In the genomic region with DNA sequence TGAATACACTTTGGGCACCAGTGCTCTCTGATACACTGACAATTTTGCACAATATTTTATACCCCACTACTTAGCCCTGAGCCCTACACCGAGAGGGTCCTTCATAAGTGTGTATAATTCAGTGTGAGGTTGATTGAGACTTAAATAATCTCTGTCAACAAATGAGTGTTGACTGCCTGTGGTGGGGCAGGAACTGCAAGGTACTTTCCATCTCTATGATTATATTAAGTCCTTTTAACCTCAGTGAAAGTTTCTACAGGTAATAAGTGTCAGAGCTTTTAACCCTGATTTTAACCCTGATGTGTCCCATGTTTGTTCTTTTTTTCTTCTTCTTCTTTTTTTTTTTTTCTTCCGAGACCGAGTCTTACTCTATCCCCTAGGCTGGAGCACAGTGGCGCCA, we compare ENCODE assay signal across 1 cellular context.
TF ChIP-seq lines count a peak whose summit lies in the region.

No MANE protein-coding gene starts in this region.

TF ChIP-seq in H1, 55 proteins besides CTCF, POLR2A, EP300 and RAD21:
- TF ChIP-seq JUND (IDR thresholded peaks at IDR 0.05; ENCODE audit: low read length) (no peak), TBP (IDR thresholded peaks at IDR 0.05; ENCODE audit: low read depth, low read length) (no peak), TAF1 (IDR thresholded peaks at IDR 0.05; ENCODE audit: low read depth, low read length) (no peak), NANOG (IDR thresholded peaks at IDR 0.05; ENCODE audit: insufficient read depth, low read depth, low read length, poor library complexity, severe bottlenecking) (no peak), SAP30 (IDR thresholded peaks at IDR 0.05; ENCODE audit: insufficient read depth, insufficient replicate concordance, low read length) (no peak), POLR2AphosphoS5 (IDR thresholded peaks at IDR 0.05; ENCODE audit: low read depth, low read length) (no peak), SIN3A (conservative IDR thresholded peaks at IDR 0.05 in 1 of 2, IDR thresholded peaks at IDR 0.05 in 1 of 2; ENCODE audit: low read depth in 1 of 2, low read length in 2 of 2) (no peak)
- TF ChIP-seq, protein P1, sequence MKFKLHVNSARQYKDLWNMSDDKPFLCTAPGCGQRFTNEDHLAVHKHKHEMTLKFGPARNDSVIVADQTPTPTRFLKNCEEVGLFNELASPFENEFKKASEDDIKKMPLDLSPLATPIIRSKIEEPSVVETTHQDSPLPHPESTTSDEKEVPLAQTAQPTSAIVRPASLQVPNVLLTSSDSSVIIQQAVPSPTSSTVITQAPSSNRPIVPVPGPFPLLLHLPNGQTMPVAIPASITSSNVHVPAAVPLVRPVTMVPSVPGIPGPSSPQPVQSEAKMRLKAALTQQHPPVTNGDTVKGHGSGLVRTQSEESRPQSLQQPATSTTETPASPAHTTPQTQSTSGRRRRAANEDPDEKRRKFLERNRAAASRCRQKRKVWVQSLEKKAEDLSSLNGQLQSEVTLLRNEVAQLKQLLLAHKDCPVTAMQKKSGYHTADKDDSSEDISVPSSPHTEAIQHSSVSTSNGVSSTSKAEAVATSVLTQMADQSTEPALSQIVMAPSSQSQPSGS (IDR thresholded peaks at IDR 0.05; ENCODE audit: low read length): no peak
